ENCODE assay signal across 25 cellular contexts in genomic region chr10:71528371-71529202, GRCh38.
DNase-seq lines count a peak whose midpoint lies in the region; ATAC-seq and TF ChIP-seq lines count a peak whose summit lies in the region.
"Had no signal": no experiment of that assay in that cellular context is flagged by ENCODE, and none has a peak within 500 bp of the region (broad histone marks: within the 10 kb centered on the region; RNA-seq: fewer than 3 reads in every experiment).

No MANE protein-coding gene starts in this region.

- no peak for ATAC-seq in stimulated activated naive CD8-positive, alpha-beta T cell treated with anti-CD3 and anti-CD28 coated beads, Interleukin-15, Interleukin-2, amounts not matched to agents 100 U/mL and 50 U/mL, for 24 hours
- no peak for ATAC-seq in GM21717 (IDR thresholded peaks at IDR 0.05; ENCODE audit: unreplicated experiment)
- ATAC-seq in HG03280 (IDR thresholded peaks at IDR 0.05; ENCODE audit: unreplicated experiment): no peak
- ATAC-seq: activated naive CD8-positive, alpha-beta T cell treated with anti-CD3 and anti-CD28 coated beads, Interleukin-2, amount 50 U/mL, for 24 hours; left colon had no signal

- H3K27ac Mint-ChIP-seq in stimulated activated naive CD8-positive, alpha-beta T cell treated with anti-CD3 and anti-CD28 coated beads, Interleukin-15, Interleukin-2, amounts not matched to agents 100 ng/mL and 50 ng/mL, for 24 hours: peak overlapping the region; percentile 24
- peak overlapping the region; percentile 66 to 92 (median 90) for H3K27ac Mint-ChIP-seq in brain
- peak overlapping the region; percentile 9 for H3K27ac Mint-ChIP-seq in type B pancreatic cell
- H3K27ac Mint-ChIP-seq: activated naive CD8-positive, alpha-beta T cell treated with anti-CD3 and anti-CD28 coated beads, Interleukin-2, amount 50 U/mL, for 24 hours; B cell had no signal

- no peaks in the 10 kb centered on the region for H3K9me3 Mint-ChIP-seq in stimulated activated naive CD8-positive, alpha-beta T cell treated with anti-CD3 and anti-CD28 coated beads, Interleukin-15, Interleukin-2, amounts not matched to agents 100 ng/mL and 50 ng/mL, for 24 hours
- peaks cover 0 to 3% (median 3%) of the 10 kb centered on the region in 5 experiments for H3K9me3 Mint-ChIP-seq in brain
- H3K9me3 Mint-ChIP-seq in type B pancreatic cell: no peaks in the 10 kb centered on the region
- H3K9me3 Mint-ChIP-seq: activated naive CD8-positive, alpha-beta T cell treated with anti-CD3 and anti-CD28 coated beads, Interleukin-2, amount 50 U/mL, for 24 hours had no signal

- no peak for DNase-seq in stimulated activated naive CD8-positive, alpha-beta T cell treated with anti-CD3 and anti-CD28 coated beads, Interleukin-15, Interleukin-2, amounts not matched to agents 100 U/mL and 50 U/mL, for 24 hours
- DNase-seq in iris pigment epithelial cell (ENCODE audit: low read depth) (peak; percentile 5), type B pancreatic cell (ENCODE audit: extremely low spot score, unreplicated experiment) (no peak)
- DNase-seq in stimulated activated CD4-positive, alpha-beta T cell treated with anti-CD3 and anti-CD28 coated beads, Interleukin-4, amount 100 ng/mL, for 4 hours: no peak
- DNase-seq: activated CD4-positive, alpha-beta T cell treated with anti-CD3 and anti-CD28 coated beads for 48 hours; activated naive CD8-positive, alpha-beta T cell treated with anti-CD3 and anti-CD28 coated beads, Interleukin-2, amount 50 U/mL, for 24 hours; activated T-cell treated with anti-CD3 and anti-CD28 coated beads, Interleukin-2, amount 50 U/mL, for 1 hour; DMS53; effector memory CD4-positive, alpha-beta T cell; erythroblast; GF-D8; Kasumi-1; left colon; mesendoderm; MV-4-11; NCI-H146; NCI-H526; occipital lobe; SHP77; trophoblast cell had no signal

- H3K27me3 Mint-ChIP-seq in stimulated activated naive CD8-positive, alpha-beta T cell treated with anti-CD3 and anti-CD28 coated beads, Interleukin-15, Interleukin-2, amounts not matched to agents 100 ng/mL and 50 ng/mL, for 24 hours: peaks cover 4% of the 10 kb centered on the region
- peaks cover 12% of the 10 kb centered on the region for H3K27me3 Mint-ChIP-seq in brain
- no peaks in the 10 kb centered on the region for H3K27me3 Mint-ChIP-seq in type B pancreatic cell

- no peak overlapping the region for H3K4me3 Mint-ChIP-seq in stimulated activated naive CD8-positive, alpha-beta T cell treated with anti-CD3 and anti-CD28 coated beads, Interleukin-15, Interleukin-2, amounts not matched to agents 100 ng/mL and 50 ng/mL, for 24 hours
- H3K4me3 Mint-ChIP-seq in brain: peak overlapping the region in 4 of 5 experiments; percentile 49 to 68 (median 52)
- no peak overlapping the region for H3K4me3 Mint-ChIP-seq in type B pancreatic cell
- H3K4me3 Mint-ChIP-seq: activated naive CD8-positive, alpha-beta T cell treated with anti-CD3 and anti-CD28 coated beads, Interleukin-2, amount 50 U/mL, for 24 hours; B cell had no signal

- no peak for TF ChIP-seq CTCF in brain (conservative IDR thresholded peaks at IDR 0.05)
- no peak for TF ChIP-seq CTCF in type B pancreatic cell (conservative IDR thresholded peaks at IDR 0.05)

- H3K4me1 Mint-ChIP-seq in stimulated activated naive CD8-positive, alpha-beta T cell treated with anti-CD3 and anti-CD28 coated beads, Interleukin-15, Interleukin-2, amounts not matched to agents 100 ng/mL and 50 ng/mL, for 24 hours (ENCODE audit: low read depth): peaks cover 26% of the 10 kb centered on the region
- peaks cover 86% of the 10 kb centered on the region for H3K4me1 Mint-ChIP-seq in brain
- H3K4me1 Mint-ChIP-seq in type B pancreatic cell (ENCODE audit: unreplicated experiment): peaks cover 34% of the 10 kb centered on the region

- no peaks in the 10 kb centered on the region for H3K36me3 Mint-ChIP-seq in stimulated activated naive CD8-positive, alpha-beta T cell treated with anti-CD3 and anti-CD28 coated beads, Interleukin-15, Interleukin-2, amounts not matched to agents 100 ng/mL and 50 ng/mL, for 24 hours (ENCODE audit: low read depth)
- no peaks in the 10 kb centered on the region for H3K36me3 Mint-ChIP-seq in brain
- no peaks in the 10 kb centered on the region for H3K36me3 Mint-ChIP-seq in type B pancreatic cell

Comparison
In these comparisons a context has a peak if more than half of its experiments do, and no peak if none do; other contexts are left out.
1. H3K27ac Mint-ChIP-seq: peak in every context shown above with its lines; median percentile 90 in brain; 24 in stimulated activated naive CD8-positive, alpha-beta T cell treated with anti-CD3 and anti-CD28 coated beads, Interleukin-15, Interleukin-2, amounts not matched to agents 100 ng/mL and 50 ng/mL, for 24 hours; 9 in type B pancreatic cell.
2. H3K4me3 Mint-ChIP-seq: peak in brain (4 of 5); none in stimulated activated naive CD8-positive, alpha-beta T cell treated with anti-CD3 and anti-CD28 coated beads, Interleukin-15, Interleukin-2, amounts not matched to agents 100 ng/mL and 50 ng/mL, for 24 hours (single experiment) and type B pancreatic cell (single experiment).